ENCODE assay signal across 21 cellular contexts in the genomic region with DNA sequence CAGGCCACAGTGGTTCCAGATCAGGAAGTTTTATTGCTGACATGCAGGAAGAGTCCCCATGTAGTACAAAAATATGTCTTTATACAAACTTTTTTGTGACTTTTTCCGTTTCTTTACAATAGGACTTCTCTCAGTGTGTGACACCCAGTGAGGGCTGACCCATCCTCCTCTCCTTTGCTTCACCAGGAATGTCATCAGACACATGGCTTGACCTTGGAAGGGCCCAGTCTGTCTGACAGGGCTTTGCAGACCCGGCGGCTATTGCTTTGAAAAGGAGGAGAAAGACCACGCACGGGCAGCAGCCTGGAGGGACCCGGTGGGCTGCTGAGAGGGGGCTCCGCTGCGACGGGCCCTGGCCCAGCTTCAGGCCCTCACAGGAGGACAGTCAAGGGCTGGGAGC. TPM values are rescaled to one million over a fixed set of nuclear protein-coding genes. Genes with fewer than 3 reads are reported as not detected.
DNase-seq lines count a peak whose midpoint lies in the region; ATAC-seq and TF ChIP-seq lines count a peak whose summit lies in the region.
"Had no signal": no experiment of that assay in that cellular context is flagged by ENCODE, and none has a peak within 500 bp of the region (broad histone marks: within the 10 kb centered on the region; RNA-seq: fewer than 3 reads in every experiment).

No MANE protein-coding gene starts in this region.

- peak overlapping the region; percentile 9 for H4K8ac ChIP-seq in mesenchymal stem cell (ENCODE audit: low read length)

- H3K79me1 ChIP-seq in mesenchymal stem cell (replicated peaks; ENCODE audit: low read length, poor library complexity, severe bottlenecking): peaks cover 8% of the 10 kb centered on the region

- no peak overlapping the region for H4K91ac ChIP-seq in mesenchymal stem cell (ENCODE audit: low read length)

- H3K27me3 Mint-ChIP-seq in CD4-positive, CD25-positive, alpha-beta regulatory T cell: no peaks in the 10 kb centered on the region
- H3K27me3 Mint-ChIP-seq: activated naive CD8-positive, alpha-beta T cell treated with anti-CD3 and anti-CD28 coated beads, Interleukin-2, amount 10 ng/mL, durations not matched to agents 7 days and 5 days had no signal

- no peak overlapping the region for H3K4me2 ChIP-seq in mesenchymal stem cell (ENCODE audit: low read length, poor library complexity, severe bottlenecking)

- H3K18ac ChIP-seq in mesenchymal stem cell (ENCODE audit: low read depth in 1 of 2, low read length in 2 of 2): no peak overlapping the region

- WGBS in adrenal gland, 4 donors: 42 to 49% (median 46%) methylated on average over 4 to 9 of the region's 9 CpGs
- WGBS in mesenchymal stem cell: 97% methylated on average over 9 of the region's 9 CpGs
- WGBS in suprapubic skin: 91% methylated on average over 9 of the region's 9 CpGs

- H3K36me3 Mint-ChIP-seq in CD4-positive, CD25-positive, alpha-beta regulatory T cell: peaks cover 15% of the 10 kb centered on the region

- no peak overlapping the region for H3K4me3 ChIP-seq in CD4-positive, CD25-positive, alpha-beta regulatory T cell (ENCODE audit: low read depth, low read length)
- no peak overlapping the region for H3K4me3 ChIP-seq in adrenal gland
- H3K4me3 ChIP-seq in mesenchymal stem cell (ENCODE audit: insufficient read depth in 1 of 2, low read depth in 1 of 2, low read length in 2 of 2): no peak overlapping the region
- no peak overlapping the region for H3K4me3 ChIP-seq in suprapubic skin
- H3K4me3 ChIP-seq: esophagus muscularis mucosa, gastrocnemius medialis, lung, SJCRH30, tibial artery had no signal

- no peak overlapping the region for H2BK15ac ChIP-seq in mesenchymal stem cell (ENCODE audit: low read depth, poor library complexity, severe bottlenecking)

- H3K4ac ChIP-seq in mesenchymal stem cell (ENCODE audit: low read depth in 1 of 2, low read length in 2 of 2): no peak overlapping the region

- H3K36me3 ChIP-seq in CD4-positive, CD25-positive, alpha-beta regulatory T cell (ENCODE audit: control insufficient read depth, insufficient read depth, low read length): peaks cover 15% of the 10 kb centered on the region
- H3K36me3 ChIP-seq in adrenal gland (replicated peaks in 1 of 2) (peaks cover 0 to 12% of the 10 kb centered on the region in 2 donors), mesenchymal stem cell (ENCODE audit: control insufficient read depth in 1 of 2, insufficient read depth in 2 of 2, low read depth in 1 of 2, low read length in 2 of 2) (peaks cover 50 to 64% of the 10 kb centered on the region in 2 experiments), suprapubic skin (peaks cover 35% of the 10 kb centered on the region)
- H3K36me3 ChIP-seq: SJCRH30 had no signal

- no peak overlapping the region for H2AK5ac ChIP-seq in mesenchymal stem cell (ENCODE audit: low read length, severe bottlenecking)

- H3K4me1 ChIP-seq in CD4-positive, CD25-positive, alpha-beta regulatory T cell (ENCODE audit: control insufficient read depth, insufficient read depth, low read length, poor library complexity, severe bottlenecking): no peaks in the 10 kb centered on the region
- peaks cover 19 to 24% of the 10 kb centered on the region in 2 donors for H3K4me1 ChIP-seq in adrenal gland (replicated peaks in 1 of 2)
- H3K4me1 ChIP-seq in mesenchymal stem cell (ENCODE audit: control insufficient read depth, insufficient read depth, low read depth, low read length): peaks cover 32% of the 10 kb centered on the region
- peaks cover 11% of the 10 kb centered on the region for H3K4me1 ChIP-seq in suprapubic skin
- H3K4me1 ChIP-seq: SJCRH30 had no signal

- H3K27me3 ChIP-seq in CD4-positive, CD25-positive, alpha-beta regulatory T cell (ENCODE audit: control insufficient read depth, insufficient read depth, low read length): no peaks in the 10 kb centered on the region
- H3K27me3 ChIP-seq in adrenal gland (no peaks in the 10 kb centered on the region), mesenchymal stem cell (ENCODE audit: control insufficient read depth in 1 of 2, insufficient read depth in 1 of 2, low read length in 2 of 2) (no peaks in the 10 kb centered on the region), suprapubic skin (no peaks in the 10 kb centered on the region)
- H3K27me3 ChIP-seq: esophagus muscularis mucosa, gastrocnemius medialis, SJCRH30, tibial artery had no signal

- H3K9ac ChIP-seq in mesenchymal stem cell (ENCODE audit: low read length): no peak overlapping the region

- no peak for ATAC-seq in CD4-positive, CD25-positive, alpha-beta regulatory T cell (ENCODE audit: low read depth in 2 of 2)
- ATAC-seq: gastrocnemius medialis had no signal

- H2AFZ ChIP-seq in mesenchymal stem cell (ENCODE audit: low read depth, low read length): no peak overlapping the region

- TF ChIP-seq EP300 in suprapubic skin (IDR thresholded peaks at IDR 0.05): no peak

- no peak overlapping the region for H3K23ac ChIP-seq in mesenchymal stem cell (ENCODE audit: low read length in 2 of 2)

- no peaks in the 10 kb centered on the region for H3K9me3 ChIP-seq in CD4-positive, CD25-positive, alpha-beta regulatory T cell (ENCODE audit: control insufficient read depth in 2 of 2, low read length in 2 of 2)
- no peaks in the 10 kb centered on the region for H3K9me3 ChIP-seq in adrenal gland (replicated peaks in 1 of 3)
- H3K9me3 ChIP-seq in mesenchymal stem cell (ENCODE audit: control insufficient read depth, low read length): no peaks in the 10 kb centered on the region
- H3K9me3 ChIP-seq in suprapubic skin: no peaks in the 10 kb centered on the region
- H3K9me3 ChIP-seq: esophagus muscularis mucosa, gastrocnemius medialis, SJCRH30, tibial artery had no signal

- no peaks in the 10 kb centered on the region for H3K9me3 Mint-ChIP-seq in CD4-positive, CD25-positive, alpha-beta regulatory T cell
- H3K9me3 Mint-ChIP-seq: activated naive CD8-positive, alpha-beta T cell treated with anti-CD3 and anti-CD28 coated beads, Interleukin-2, amount 10 ng/mL, durations not matched to agents 7 days and 5 days; activated T-helper 2 cell treated with anti-CD3 and anti-CD28 coated beads, Interferon-gamma antibody, Interleukin-2, Interleukin-4, amounts not matched to agents 10 μg/mL and 5 μg/mL and 100 μg/mL, durations not matched to agents 14 hours and 24 hours and 36 hours; T-helper 1 cell treated with Interleukin-12 subunit alpha and Interleukin-12 subunit beta and Interleukin-4 antibody, amounts not matched to agents 30 μg/mL and 1 μg/mL, for 36 hours had no signal

- no peak overlapping the region for H3K27ac ChIP-seq in CD4-positive, CD25-positive, alpha-beta regulatory T cell (ENCODE audit: insufficient read depth, low read length, poor library complexity, severe bottlenecking)
- peak overlapping the region in 4 of 5 donors; percentile 6 to 64 (median 48) for H3K27ac ChIP-seq in adrenal gland
- no peak overlapping the region for H3K27ac ChIP-seq in mesenchymal stem cell (ENCODE audit: low read length, poor library complexity, severe bottlenecking)
- H3K27ac ChIP-seq in suprapubic skin: no peak overlapping the region
- H3K27ac ChIP-seq: esophagus muscularis mucosa, SJCRH30, tibial artery had no signal

- intact Hi-C loops in adrenal gland (cut with DNase I): loop anchor here (5.0 kb wide), 2 partner anchors 78 to 83 kb away; no protein-coding TSS in a partner anchor

- TF ChIP-seq POLR2A in adrenal gland (IDR thresholded peaks at IDR 0.05) (no peak), suprapubic skin (IDR thresholded peaks at IDR 0.05) (no peak)

- no peak for DNase-seq in CD4-positive, CD25-positive, alpha-beta regulatory T cell
- DNase-seq in adrenal gland (peak in 6 of 7 donors; percentile 42 to 76 (median 73)), mesenchymal stem cell (no peak), putamen (ENCODE audit: low spot score) (no peak), suprapubic skin (ENCODE audit: low spot score in 2 of 2) (no peak)
- DNase-seq: activated CD4-positive, alpha-beta T cell treated with anti-CD3 and anti-CD28 coated beads for 48 hours; activated CD8-positive, alpha-beta memory T cell treated with anti-CD3 and anti-CD28 coated beads, Interleukin-2, amount 50 U/mL, for 48 hours; activated naive CD8-positive, alpha-beta T cell treated with anti-CD3 and anti-CD28 coated beads, Interleukin-2, amount 10 ng/mL, durations not matched to agents 7 days and 5 days; effector CD8-positive, alpha-beta T cell; gastrocnemius medialis; GF-D8; NCI-H1105 treated with DMSO at 0.1 percent for 48 hours; NCI-H2107; SJCRH30; stimulated activated CD4-positive, alpha-beta T cell treated with anti-CD3 and anti-CD28 coated beads, Interleukin-4, amount 100 ng/mL, for 24 hours; stimulated activated naive CD4-positive, alpha-beta T cell treated with Interleukin-2 at 50 U/mL for 16 hours; tibial artery had no signal

- no peak overlapping the region for H2BK5ac ChIP-seq in mesenchymal stem cell (ENCODE audit: low read depth, low read length, poor library complexity, severe bottlenecking)

- H3K4me3 Mint-ChIP-seq in CD4-positive, CD25-positive, alpha-beta regulatory T cell: no peak overlapping the region
- H3K4me3 Mint-ChIP-seq: activated naive CD8-positive, alpha-beta T cell treated with anti-CD3 and anti-CD28 coated beads, Interleukin-2, amount 10 ng/mL, durations not matched to agents 7 days and 5 days; T-helper 1 cell treated with Interleukin-12 subunit alpha and Interleukin-12 subunit beta and Interleukin-4 antibody, amounts not matched to agents 30 μg/mL and 1 μg/mL, for 36 hours had no signal

- no peak overlapping the region for H2BK120ac ChIP-seq in mesenchymal stem cell (ENCODE audit: low read depth, low read length)

- H3K27ac Mint-ChIP-seq in CD4-positive, CD25-positive, alpha-beta regulatory T cell: peak overlapping the region in 2 of 3 donors; percentile 62 to 72
- H3K27ac Mint-ChIP-seq: activated T-helper 2 cell treated with anti-CD3 and anti-CD28 coated beads, Interferon-gamma antibody, Interleukin-2, Interleukin-4, amounts not matched to agents 10 μg/mL and 5 μg/mL and 100 μg/mL, durations not matched to agents 14 hours and 24 hours and 36 hours; T-helper 1 cell treated with Interleukin-12 subunit alpha and Interleukin-12 subunit beta and Interleukin-4 antibody, amounts not matched to agents 30 μg/mL and 1 μg/mL, for 36 hours had no signal

- no peak overlapping the region for H3K14ac ChIP-seq in mesenchymal stem cell (ENCODE audit: low read length in 2 of 2)

- peaks cover 0 to 15% (median 5%) of the 10 kb centered on the region in 4 donors for H3K4me1 Mint-ChIP-seq in CD4-positive, CD25-positive, alpha-beta regulatory T cell

- no peak overlapping the region for H2BK12ac ChIP-seq in mesenchymal stem cell (ENCODE audit: low read length in 2 of 2)

- no peak for TF ChIP-seq CTCF in adrenal gland (IDR thresholded peaks at IDR 0.05)
- no peak for TF ChIP-seq CTCF in suprapubic skin (IDR thresholded peaks at IDR 0.05)

RNA-seq across cellular contexts. Expression of a gene that starts 16.2 kb away (rescaled TPM):
- 12.7 TPM for total RNA-seq in CD4-positive, CD25-positive, alpha-beta regulatory T cell
- polyA plus RNA-seq in CD4-positive, CD25-positive, alpha-beta regulatory T cell: 10 to 100 TPM in 3 of 4 donors, 1 to 10 TPM in 1; 8.7 to 18.0 (median 12.9) TPM
- total RNA-seq in adrenal gland (100 to 1,000 TPM in 3 of 8 donors, 10 to 100 TPM in 5; 17.6 to 185 (median 71.5) TPM), suprapubic skin (10 to 100 TPM; 13.3 to 28.0 (median 19.2) TPM)
- 100 to 1,000 TPM in 1 of 3 donors, 10 to 100 TPM in 1, not detected in 1; 59.5 to 105 TPM for polyA plus RNA-seq in adrenal gland
- polyA plus RNA-seq in mesenchymal stem cell (2013, experiment 1 of 2): 129 TPM
- 133 TPM for polyA plus RNA-seq in mesenchymal stem cell (2013, experiment 2 of 2)

RNA-seq across cellular contexts. Expression of a gene that starts 33.4 kb away (rescaled TPM):
- total RNA-seq in CD4-positive, CD25-positive, alpha-beta regulatory T cell: 3.2 TPM
- polyA plus RNA-seq in CD4-positive, CD25-positive, alpha-beta regulatory T cell: under 1 TPM; 0.26 to 0.42 (median 0.33) TPM
- total RNA-seq in adrenal gland (1 to 10 TPM in 5 of 8 donors, under 1 TPM in 3; 0.69 to 3.0 (median 1.7) TPM), suprapubic skin (10 to 100 TPM in 3 of 4 donors, 1 to 10 TPM in 1; 6.0 to 26.6 (median 16.0) TPM)
- polyA plus RNA-seq in adrenal gland: 10 to 100 TPM in 1 of 3 donors, 1 to 10 TPM in 1, under 1 TPM in 1; 0.73 to 18.4 (median 1.8) TPM
- 1.9 TPM for polyA plus RNA-seq in mesenchymal stem cell (2013, experiment 1 of 2)
- 1.8 TPM for polyA plus RNA-seq in mesenchymal stem cell (2013, experiment 2 of 2)

RNA-seq across cellular contexts. Expression of a gene that starts 46.1 kb away (rescaled TPM):
- 30.1 TPM for total RNA-seq in CD4-positive, CD25-positive, alpha-beta regulatory T cell
- 10 to 100 TPM; 27.1 to 36.4 (median 30.3) TPM for polyA plus RNA-seq in CD4-positive, CD25-positive, alpha-beta regulatory T cell
- 10 to 100 TPM; 23.7 to 31.2 (median 26.8) TPM for total RNA-seq in adrenal gland
- polyA plus RNA-seq in adrenal gland: 10 to 100 TPM in 2 of 3 donors, 1 to 10 TPM in 1; 9.8 to 20.4 (median 11.1) TPM
- 55.6 TPM for polyA plus RNA-seq in mesenchymal stem cell (2013, experiment 1 of 2)
- polyA plus RNA-seq in mesenchymal stem cell (2013, experiment 2 of 2): 54.5 TPM
- total RNA-seq in suprapubic skin: 10 to 100 TPM; 29.0 to 69.5 (median 51.8) TPM

RNA-seq across cellular contexts. Expression of a gene that starts 58.1 kb away (rescaled TPM):
- 33.8 TPM for total RNA-seq in CD4-positive, CD25-positive, alpha-beta regulatory T cell
- 100 to 1,000 TPM; 142 to 153 (median 145) TPM for polyA plus RNA-seq in CD4-positive, CD25-positive, alpha-beta regulatory T cell
- total RNA-seq in adrenal gland (10 to 100 TPM; 13.2 to 42.1 (median 34.9) TPM), suprapubic skin (10 to 100 TPM; 19.2 to 22.6 (median 21.4) TPM)
- polyA plus RNA-seq in adrenal gland: 10 to 100 TPM; 33.5 to 48.7 (median 39.9) TPM
- 62.4 TPM for polyA plus RNA-seq in mesenchymal stem cell (2013, experiment 1 of 2)
- 61.1 TPM for polyA plus RNA-seq in mesenchymal stem cell (2013, experiment 2 of 2)

Comparison
In these comparisons a context has a peak if more than half of its experiments do, and no peak if none do; other contexts are left out.
1. DNase-seq: peak in adrenal gland (6 of 7); none in CD4-positive, CD25-positive, alpha-beta regulatory T cell (0 of 3), mesenchymal stem cell (single experiment), putamen (single experiment) and suprapubic skin (0 of 2).
2. H3K27ac ChIP-seq: peak in adrenal gland (4 of 5); none in CD4-positive, CD25-positive, alpha-beta regulatory T cell (single experiment), mesenchymal stem cell (single experiment) and suprapubic skin (single experiment).